ENCODE assay signal across 2 cellular contexts in genomic region chr6:121635355-121635754, GRCh38.
A peak's percentile ranks its signal among the peaks of the same experiment; 100 is the strongest.
TF ChIP-seq lines count a peak whose summit lies in the region.

No MANE protein-coding gene starts in this region.

TF ChIP-seq in HepG2, 621 proteins besides CTCF, POLR2A, EP300 and RAD21:
- TF ChIP-seq, protein P1, sequence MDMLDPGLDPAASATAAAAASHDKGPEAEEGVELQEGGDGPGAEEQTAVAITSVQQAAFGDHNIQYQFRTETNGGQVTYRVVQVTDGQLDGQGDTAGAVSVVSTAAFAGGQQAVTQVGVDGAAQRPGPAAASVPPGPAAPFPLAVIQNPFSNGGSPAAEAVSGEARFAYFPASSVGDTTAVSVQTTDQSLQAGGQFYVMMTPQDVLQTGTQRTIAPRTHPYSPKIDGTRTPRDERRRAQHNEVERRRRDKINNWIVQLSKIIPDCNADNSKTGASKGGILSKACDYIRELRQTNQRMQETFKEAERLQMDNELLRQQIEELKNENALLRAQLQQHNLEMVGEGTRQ (IDR thresholded peaks at IDR 0.05; ENCODE audit: low read depth, low read length) = peak; percentile 48; the same call in 1 of the 2 replicates
- TF ChIP-seq, protein P1 (CRISPR knock-in tag; IDR thresholded peaks at IDR 0.05; ENCODE audit: borderline replicate concordance) = no peak
- TF ChIP-seq RAD51 (IDR thresholded peaks at IDR 0.05; ENCODE audit: borderline replicate concordance) (peak; percentile 89), NAIF1 (CRISPR knock-in tag; IDR thresholded peaks at IDR 0.05; ENCODE audit: borderline replicate concordance) (no peak)

TF ChIP-seq in K562, 482 proteins besides CTCF, POLR2A, EP300 and RAD21:
- TF ChIP-seq RAD51 (IDR thresholded peaks at IDR 0.05; ENCODE audit: borderline replicate concordance, low read depth) (0 out of 2 replicates have a peak, but pooled peaks have one; percentile 32), ZNF592 (IDR thresholded peaks at IDR 0.05) (no peak), TFE3 (CRISPR knock-in tag; IDR thresholded peaks at IDR 0.05) (peak; percentile 85)
